ENCODE assay signal across 18 cellular contexts in genomic region chr5:93053825-93054224, GRCh38.
A peak's percentile ranks its signal among the peaks of the same experiment; 100 is the strongest.
DNase-seq lines count a peak whose midpoint lies in the region; ATAC-seq and TF ChIP-seq lines count a peak whose summit lies in the region.
"Had no signal": no experiment of that assay in that cellular context is flagged by ENCODE, and none has a peak within 500 bp of the region (broad histone marks: within the 10 kb centered on the region; RNA-seq: fewer than 3 reads in every experiment).

No MANE protein-coding gene starts in this region.

- no peak overlapping the region for H3K4me3 ChIP-seq in fibroblast of pulmonary artery (replicated peaks; ENCODE audit: low read depth, low read length)
- no peak overlapping the region for H3K4me3 ChIP-seq in smooth muscle cell
- no peak overlapping the region for H3K4me3 ChIP-seq in aorta (ENCODE audit: low read length in 2 of 2)

- in situ Hi-C loops in SK-MEL-5 (cut with HindIII; ENCODE audit: low pct_unique_long_range_greater_than_20kb, low sequenced_read_pairs) = no loop called here

- H3K9me3 ChIP-seq in smooth muscle cell (replicated peaks; ENCODE audit: low read depth) (no peaks in the 10 kb centered on the region), aorta (ENCODE audit: control insufficient read depth, low read length) (no peaks in the 10 kb centered on the region)

- TF ChIP-seq CTCF in fibroblast of pulmonary artery (IDR thresholded peaks at IDR 0.05; ENCODE audit: low read length, missing control alignments) = no peak
- no peak for TF ChIP-seq CTCF in smooth muscle cell (IDR thresholded peaks at IDR 0.05; ENCODE audit: borderline replicate concordance, insufficient read depth, poor library complexity, severe bottlenecking)

- ATAC-seq in HG03469 (IDR thresholded peaks at IDR 0.05; ENCODE audit: unreplicated experiment) = no peak
- no peak for ATAC-seq in aorta (ENCODE audit: low FRiP score)
- ATAC-seq: foreskin keratinocyte; naive thymus-derived CD4-positive, alpha-beta T cell had no signal

- H3K36me3 ChIP-seq in smooth muscle cell (ENCODE audit: low read depth) (no peaks in the 10 kb centered on the region), aorta (ENCODE audit: control insufficient read depth in 1 of 2, insufficient read depth in 2 of 2, low read length in 1 of 2) (no peaks in the 10 kb centered on the region)

- no peaks in the 10 kb centered on the region for H4K20me1 ChIP-seq in smooth muscle cell (ENCODE audit: low read depth)

- H3F3A ChIP-seq in smooth muscle cell (ENCODE audit: low read depth) = no peaks in the 10 kb centered on the region

- intact Hi-C loops in aorta (cut with DNase I) = no loop called here

- peak; percentile 23 for DNase-seq in SKM-1 treated with dmso at 0.1 percent for 144 hours (lab: John Stamatoyannopoulos, UW; ENCODE audit: unreplicated experiment)
- DNase-seq in SKM-1 (lab: John Stamatoyannopoulos, UW; ENCODE audit: unreplicated experiment) = no peak
- DNase-seq in SK-MEL-5 (ENCODE audit: low read depth, low spot score) = peak; percentile 6
- peak; percentile 70 for DNase-seq in fibroblast of pulmonary artery (ENCODE audit: low read depth)
- DNase-seq in smooth muscle cell (lab: John Stamatoyannopoulos, UW; ENCODE audit: unreplicated experiment) = no peak
- no peak for DNase-seq in stimulated activated naive CD4-positive, alpha-beta T cell (lab: John Stamatoyannopoulos, UW)
- no peak for DNase-seq in aorta
- DNase-seq: activated CD4-positive, alpha-beta T cell treated with anti-CD3 and anti-CD28 coated beads for 4 hours; activated effector memory CD4-positive, alpha-beta T cell treated with Interleukin-2 at 50 U/mL for 16 hours; foreskin keratinocyte; hippocampal formation; MV-4-11; naive thymus-derived CD4-positive, alpha-beta T cell; posterior cingulate gyrus; small intestine; stimulated activated CD4-positive, alpha-beta T cell treated with anti-CD3 and anti-CD28 coated beads, Interleukin-4, amount 100 ng/mL, for 4 hours had no signal

- no peak overlapping the region for H3K9ac ChIP-seq in smooth muscle cell (ENCODE audit: low read depth)

- peak overlapping the region; percentile 30 for H3K4me2 ChIP-seq in smooth muscle cell

- H3K27me3 ChIP-seq in smooth muscle cell (ENCODE audit: low read depth) (peaks cover 3% of the 10 kb centered on the region), aorta (ENCODE audit: control insufficient read depth in 1 of 2, insufficient read depth in 2 of 2, low read length in 1 of 2) (no peaks in the 10 kb centered on the region)
- H3K27me3 ChIP-seq: foreskin keratinocyte had no signal

- H2AFZ ChIP-seq in smooth muscle cell (ENCODE audit: low read depth) = peak overlapping the region; percentile 21

- H3K27ac ChIP-seq in smooth muscle cell (ENCODE audit: low read depth) (peak overlapping the region; percentile 13), aorta (ENCODE audit: low read depth in 1 of 2, low read length in 2 of 2) (no peak overlapping the region)
- H3K27ac ChIP-seq: foreskin keratinocyte, RWPE1 had no signal

- no peaks in the 10 kb centered on the region for H3K4me1 ChIP-seq in smooth muscle cell (ENCODE audit: low read depth)
- H3K4me1 ChIP-seq in aorta (ENCODE audit: control insufficient read depth in 1 of 2, insufficient read depth in 2 of 2, low read length in 2 of 2) = no peaks in the 10 kb centered on the region
- H3K4me1 ChIP-seq: foreskin keratinocyte had no signal

- no peaks in the 10 kb centered on the region for H3K79me2 ChIP-seq in smooth muscle cell (ENCODE audit: low read depth)

Comparison
In these comparisons a context has a peak if more than half of its experiments do, and no peak if none do; other contexts are left out.
1. DNase-seq: peak in SKM-1 treated with dmso at 0.1 percent for 144 hours (single experiment), SK-MEL-5 (single experiment) and fibroblast of pulmonary artery (single experiment); none in SKM-1 (single experiment), smooth muscle cell (single experiment), stimulated activated naive CD4-positive, alpha-beta T cell (0 of 6) and aorta (0 of 2).